In genomic region chr2:128867936-128868636, GRCh38 we compare ENCODE assay signal across 21 cellular contexts.
"Had no signal": no experiment of that assay in that cellular context is flagged by ENCODE, and none has a peak within 500 bp of the region (broad histone marks: within the 10 kb centered on the region; RNA-seq: fewer than 3 reads in every experiment).

No MANE protein-coding gene starts in this region.

- H3K9ac ChIP-seq: KMS-11 had no signal

- H3K27ac ChIP-seq: ascending aorta, cardiac muscle cell, KMS-11, Peyer's patch had no signal

- H3K4me2 ChIP-seq: KMS-11 had no signal

- DNase-seq: activated CD4-positive, alpha-beta T cell treated with anti-CD3 and anti-CD28 coated beads, Interleukin-2, amount 10 ng/mL, durations not matched to agents 24 days and 14 days; activated CD4-positive, alpha-beta T cell treated with anti-CD3 and anti-CD28 coated beads, Interleukin-2, amount 50 U/mL, for 48 hours; activated CD4-positive, CD25-positive, alpha-beta regulatory T cell treated with anti-CD3 and anti-CD28 coated beads, Interleukin-2, amount 50 U/mL, for 72 hours; activated CD8-positive, alpha-beta memory T cell treated with anti-CD3 and anti-CD28 coated beads, Interleukin-2, amount 10 ng/mL, durations not matched to agents 7 days and 5 days; activated effector memory CD4-positive, alpha-beta T cell treated with anti-CD3 and anti-CD28 coated beads, Interleukin-2, amount 50 U/mL, for 16 hours; activated naive CD4-positive, alpha-beta T cell treated with Interleukin-2 at 50 U/mL for 16 hours; activated naive CD8-positive, alpha-beta T cell treated with anti-CD3 and anti-CD28 coated beads, Interleukin-2, amount 50 U/mL, for 24 hours; activated T-cell treated with anti-CD3 and anti-CD28 coated beads, Interleukin-2, amount 50 U/mL, for 4 hours; amniotic stem cell; NCI-H1105 treated with DMSO at 0.1 percent for 48 hours; NCI-H1436 treated with DMSO at 0.1 percent for 48 hours; NCI-H187; NCI-H2081; NCI-H446; NCI-H524; Peyer's patch had no signal

- H3K27me3 ChIP-seq: ascending aorta, cardiac muscle cell, Peyer's patch had no signal

- H3K4me1 ChIP-seq: ascending aorta, Peyer's patch had no signal

- H3K9me3 ChIP-seq: ascending aorta, Peyer's patch had no signal

- ATAC-seq: activated CD8-positive, alpha-beta memory T cell treated with anti-CD3 and anti-CD28 coated beads, Interleukin-2, amount 10 ng/mL, durations not matched to agents 7 days and 5 days; activated naive CD4-positive, alpha-beta T cell treated with anti-CD3 and anti-CD28 coated beads, Interleukin-2, amount 50 U/mL, for 72 hours; activated naive CD8-positive, alpha-beta T cell treated with anti-CD3 and anti-CD28 coated beads, Interleukin-2, amount 50 U/mL, for 24 hours; activated T-cell treated with anti-CD3 and anti-CD28 coated beads, Interleukin-2, amount 50 U/mL, for 4 hours; WTC11 had no signal

- H3K36me3 ChIP-seq: ascending aorta, cardiac muscle cell, Peyer's patch had no signal

- H3K4me3 ChIP-seq: ascending aorta, cardiac muscle cell, Peyer's patch had no signal
